ENCODE assay signal across 8 cellular contexts in genomic region chr3:142577701-142578308, GRCh38. TPM values are rescaled to one million over a fixed set of nuclear protein-coding genes. Genes with fewer than 3 reads are reported as not detected.
A peak's percentile ranks its signal among the peaks of the same experiment; 100 is the strongest.
DNase-seq lines count a peak whose midpoint lies in the region; ATAC-seq and TF ChIP-seq lines count a peak whose summit lies in the region.

No MANE protein-coding gene starts in this region.

- BruUV-seq in Calu3 (replicated peaks; lab: Mats Ljungman, UMichigan), result TSS peak; percentile 56

- no peaks in the 10 kb centered on the region for H3K27me3 Mint-ChIP-seq in Calu3 (ENCODE audit: unreplicated experiment)
- no peaks in the 10 kb centered on the region for H3K27me3 Mint-ChIP-seq in nephron (ENCODE audit: low read depth)

- H3K4me3 Mint-ChIP-seq in Calu3 (ENCODE audit: low read depth, unreplicated experiment) (peak overlapping the region; percentile 95), nephron (peak overlapping the region; percentile 97 to 99 (median 98))

- no peak for TF ChIP-seq POLR2A in NB4 (IDR thresholded peaks at IDR 0.05; ENCODE audit: extremely low read depth, insufficient read length)

- TF ChIP-seq CTCF in Calu3 (IDR thresholded peaks at IDR 0.05; ENCODE audit: unreplicated experiment), result no peak
- TF ChIP-seq CTCF in NB4 (IDR thresholded peaks at IDR 0.05; ENCODE audit: low read depth, low read length), result no peak
- no peak for TF ChIP-seq CTCF in dorsolateral prefrontal cortex (IDR thresholded peaks at IDR 0.05 in 54 of 56, conservative IDR thresholded peaks at IDR 0.05 in 2 of 56; ENCODE audit: low read depth in 1 of 56, partially characterized antibody in 56 of 56)
- TF ChIP-seq CTCF in nephron (IDR thresholded peaks at IDR 0.05; ENCODE audit: unreplicated experiment in 3 of 3), result no peak

- H3K9me3 Mint-ChIP-seq in Calu3 (ENCODE audit: low read depth, unreplicated experiment) (no peaks in the 10 kb centered on the region), nephron (no peaks in the 10 kb centered on the region)

- DNase-seq in Calu3 (no peak), NB4 (ENCODE audit: low read depth) (no peak), dorsolateral prefrontal cortex (no peak), GM19238 (ENCODE audit: insufficient read length, low spot score) (no peak), epidermal melanocyte (ENCODE audit: insufficient read length, low spot score) (no peak)

- peak overlapping the region; percentile 91 for H3K4me3 ChIP-seq in NB4 (ENCODE audit: low read depth, low read length)
- H3K4me3 ChIP-seq in dorsolateral prefrontal cortex, result peak overlapping the region; percentile 69 to 100 (median 93)

- H3K36me3 Mint-ChIP-seq in Calu3 (ENCODE audit: insufficient read depth, unreplicated experiment) (peaks cover 50% of the 10 kb centered on the region), nephron (ENCODE audit: low read depth) (peaks cover 4% of the 10 kb centered on the region)

- H3K27ac Mint-ChIP-seq in Calu3 (ENCODE audit: unreplicated experiment) (peak overlapping the region; percentile 89), nephron (peak overlapping the region; percentile 94 to 96 (median 95))

- intact Hi-C loops in Calu3 (cut with micrococcal nuclease; ENCODE audit: unreplicated experiment) (no loop called here), dorsolateral prefrontal cortex (cut with DNase I) (loop anchor here (1.0 to 5.0 kb wide), 5 partner anchors 18 to 424 kb away; partner anchors contain the start of genes TRPC1 (in 2 of the 2), U2SURP (in 2 of the 2), PLS1 (in 1 of the 2) and XRN1 (in 1 of the 2))

- H3K27me3 ChIP-seq in dorsolateral prefrontal cortex, result no peaks in the 10 kb centered on the region

- H3K4me1 Mint-ChIP-seq in Calu3 (ENCODE audit: low read depth, unreplicated experiment) (peaks cover 42% of the 10 kb centered on the region), nephron (peaks cover 30% of the 10 kb centered on the region)

- peak overlapping the region in 49 of 59 donors; percentile 33 to 96 (median 84) for H3K27ac ChIP-seq in dorsolateral prefrontal cortex

- ATAC-seq in HG03460 (IDR thresholded peaks at IDR 0.05; ENCODE audit: unreplicated experiment), result no peak
- ATAC-seq in HG03469 (IDR thresholded peaks at IDR 0.05; ENCODE audit: unreplicated experiment), result no peak

- CTCF ChIA-PET in Calu3 (lab: Charles Lee), result interaction anchor here (0.6 to 2.0 kb wide), 5 partner anchors 14 to 103 kb away, joined by 3 to 7 read pairs (median 3); no protein-coding TSS in a partner anchor

RNA-seq across cellular contexts. Expression of gene ATR, which starts 0.7 kb away (rescaled TPM):
- total RNA-seq in Calu3 (2022) (58.1 and 70.5 TPM in 2 replicates), dorsolateral prefrontal cortex (10 to 100 TPM; 15.6 to 43.1 (median 29.8) TPM)

RNA-seq across cellular contexts. Expression of gene PLS1, which starts 18.4 kb away (rescaled TPM):
- total RNA-seq in Calu3 (2022) (155 and 165 TPM in 2 replicates), dorsolateral prefrontal cortex (10 to 100 TPM in 3 of 120 experiments, 1 to 10 TPM in 117; 1.4 to 13.3 (median 4.8) TPM)

Comparison
In these comparisons a context has a peak if more than half of its experiments do, and no peak if none do; other contexts are left out.
1. RNA of gene PLS1, which starts 18.4 kb away (total RNA-seq): 155 to 165 TPM in Calu3; 1.4 to 13.3 TPM in dorsolateral prefrontal cortex; every median in the first group is over 10 times any median in the second.